26 cellular contexts compared by ENCODE assay signal in the genomic region with DNA sequence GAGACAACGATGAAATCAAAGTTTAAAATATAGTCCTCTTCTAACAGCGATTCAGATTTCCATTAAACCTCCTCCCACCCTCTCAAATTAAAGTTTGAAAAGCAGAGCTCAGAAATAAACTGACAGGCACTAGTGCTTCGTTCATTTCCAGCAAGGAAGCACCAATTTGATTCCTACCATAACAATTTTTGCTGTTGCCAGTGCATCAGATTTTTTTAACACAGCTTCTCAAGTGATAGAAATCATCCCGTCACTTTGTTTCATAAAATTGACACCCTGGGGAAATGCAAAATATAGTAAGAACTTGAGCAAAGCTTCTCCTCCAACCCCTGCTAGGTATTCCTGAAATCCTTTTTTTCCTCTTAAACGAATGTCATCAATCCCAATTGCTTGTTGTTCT.
"Had no signal": no experiment of that assay in that cellular context is flagged by ENCODE, and none has a peak within 500 bp of the region (broad histone marks: within the 10 kb centered on the region; RNA-seq: fewer than 3 reads in every experiment).

No MANE protein-coding gene starts in this region.

- H3K79me2 ChIP-seq: parathyroid adenoma had no signal

- H3K36me3 Mint-ChIP-seq: stimulated activated memory B cell treated with anti-CD40 and anti-IgM and Interleukin-4, amounts not matched to agents 10 μg/mL and 1 μg/mL and 100 μg/mL, for 72 hours had no signal

- H3K9me3 Mint-ChIP-seq: endodermal cell, nephron progenitor cell had no signal

- H2AFZ ChIP-seq: parathyroid adenoma had no signal

- H3K9me3 ChIP-seq: gastrocnemius medialis, lower lobe of right lung, neutrophil, sigmoid colon, testis, tibial artery, upper lobe of left lung had no signal

- H3K9ac ChIP-seq: parathyroid adenoma had no signal

- H3K27me3 ChIP-seq: gastrocnemius medialis, neutrophil, sigmoid colon, testis, tibial artery, upper lobe of left lung had no signal

- H3K36me3 ChIP-seq: gastrocnemius medialis, lower lobe of right lung, neutrophil, sigmoid colon, tibial artery, upper lobe of left lung had no signal

- FAIRE-seq: colon, urothelium cell line had no signal

- H3K4me3 ChIP-seq: gastrocnemius medialis, lower lobe of right lung, sigmoid colon, testis, tibial artery, upper lobe of left lung had no signal

- ATAC-seq: esophagus mucosa; gastrocnemius medialis; left cardiac atrium; left ventricle myocardium superior; lower lobe of right lung; naive thymus-derived CD8-positive, alpha-beta T cell; right cardiac atrium; stimulated activated memory B cell treated with anti-CD40 and anti-IgM and Interleukin-4, amounts not matched to agents 10 μg/mL and 1 μg/mL and 100 μg/mL, for 72 hours; stimulated activated naive CD8-positive, alpha-beta T cell treated with anti-CD3 and anti-CD28 coated beads, Interleukin-15, Interleukin-2, amounts not matched to agents 100 U/mL and 50 U/mL, for 24 hours had no signal

- H3K4me1 Mint-ChIP-seq: naive thymus-derived CD8-positive, alpha-beta T cell; stimulated activated memory B cell treated with anti-CD40 and anti-IgM and Interleukin-4, amounts not matched to agents 10 μg/mL and 1 μg/mL and 100 μg/mL, for 72 hours had no signal

- H3K4me1 ChIP-seq: gastrocnemius medialis, lower lobe of right lung, parathyroid adenoma, sigmoid colon, testis, tibial artery, upper lobe of left lung had no signal

- H3K27ac ChIP-seq: epithelial cell of prostate, gastrocnemius medialis, lower lobe of right lung, neutrophil, parathyroid adenoma, sigmoid colon, testis, tibial artery, upper lobe of left lung had no signal

- H3K27ac Mint-ChIP-seq: endodermal cell; naive thymus-derived CD8-positive, alpha-beta T cell; nephron progenitor cell; progenitor cell of endocrine pancreas; stimulated activated memory B cell treated with anti-CD40 and anti-IgM and Interleukin-4, amounts not matched to agents 10 μg/mL and 1 μg/mL and 100 μg/mL, for 72 hours had no signal

- H3K4me3 Mint-ChIP-seq: endodermal cell; naive thymus-derived CD8-positive, alpha-beta T cell; nephron progenitor cell; stimulated activated memory B cell treated with anti-CD40 and anti-IgM and Interleukin-4, amounts not matched to agents 10 μg/mL and 1 μg/mL and 100 μg/mL, for 72 hours had no signal

- DNase-seq: cerebellar nuclear complex; effector CD8-positive, alpha-beta T cell; endodermal cell; gastrocnemius medialis; left cardiac atrium; left ventricle myocardium superior; lower lobe of right lung; naive thymus-derived CD8-positive, alpha-beta T cell; nephron progenitor cell; right cardiac atrium; sigmoid colon; stimulated activated CD4-positive, alpha-beta T cell treated with anti-CD3 and anti-CD28 coated beads, Interleukin-2, amount 100 ng/mL, for 24 hours; stimulated activated CD4-positive, alpha-beta T cell treated with anti-CD3 and anti-CD28 coated beads, Interleukin-4, amount 100 ng/mL, for 24 hours; stimulated activated naive CD8-positive, alpha-beta T cell treated with anti-CD3 and anti-CD28 coated beads, Interleukin-15, Interleukin-2, amounts not matched to agents 100 U/mL and 50 U/mL, for 24 hours; substantia nigra; testis; tibial artery; upper lobe of left lung had no signal
